In genomic region chr14:89416002-89416995, GRCh38 we compare ENCODE assay signal across 1 cellular context.
TF ChIP-seq lines count a peak whose summit lies in the region.

No MANE protein-coding gene starts in this region.

TF ChIP-seq in K562, 482 proteins besides CTCF, POLR2A, EP300 and RAD21 (continued from another document and continues in another):
- no peak for TF ChIP-seq THRA (IDR thresholded peaks at IDR 0.05)
- no peak for TF ChIP-seq UBTF (IDR thresholded peaks at IDR 0.05; ENCODE audit: borderline replicate concordance in 1 of 2, low read depth in 2 of 2, low read length in 2 of 2)
- TF ChIP-seq ZZZ3 (IDR thresholded peaks at IDR 0.05): no peak
- TF ChIP-seq FOXA1 (IDR thresholded peaks at IDR 0.05; ENCODE audit: borderline replicate concordance): no peak
- no peak for TF ChIP-seq ZNF263 (CRISPR knock-in tag; IDR thresholded peaks at IDR 0.05; ENCODE audit: borderline replicate concordance)
- peak; percentile 94 for TF ChIP-seq RFX1 (IDR thresholded peaks at IDR 0.05)
- no peak for TF ChIP-seq STAG1 (CRISPR knock-in tag; IDR thresholded peaks at IDR 0.05; ENCODE audit: borderline replicate concordance)
- TF ChIP-seq ARNT (IDR thresholded peaks at IDR 0.05): no peak
- no peak for TF ChIP-seq MECOM (CRISPR knock-in tag; IDR thresholded peaks at IDR 0.05)
- no peak for TF ChIP-seq ZNF12 (CRISPR knock-in tag; IDR thresholded peaks at IDR 0.05)
- TF ChIP-seq MBD2 (IDR thresholded peaks at IDR 0.05; ENCODE audit: borderline replicate concordance, low read depth): no peak
- TF ChIP-seq NFYB (IDR thresholded peaks at IDR 0.05; ENCODE audit: extremely low read depth, insufficient read length): peak; percentile 49
- TF ChIP-seq ZNF583 (CRISPR knock-in tag; IDR thresholded peaks at IDR 0.05): no peak
- no peak for TF ChIP-seq TEAD2 (tag; IDR thresholded peaks at IDR 0.05)
- TF ChIP-seq HIVEP1 (CRISPR knock-in tag; IDR thresholded peaks at IDR 0.05): no peak
- no peak for TF ChIP-seq SAP30 (IDR thresholded peaks at IDR 0.05; ENCODE audit: borderline replicate concordance, insufficient read depth, low read depth, low read length, poor library complexity, severe bottlenecking)
- TF ChIP-seq NRF1 (conservative IDR thresholded peaks at IDR 0.05 in 1 of 2, IDR thresholded peaks at IDR 0.05 in 1 of 2): peak; percentile 82 to 85
- no peak for TF ChIP-seq ZNF184 (CRISPR knock-in tag; IDR thresholded peaks at IDR 0.05)
- TF ChIP-seq FOXJ2 (tag; IDR thresholded peaks at IDR 0.05): 0 out of 2 replicates have a peak, but pooled peaks have one; percentile 24
- no peak for TF ChIP-seq MXI1 (IDR thresholded peaks at IDR 0.05; ENCODE audit: low read depth, low read length)
- TF ChIP-seq MIER1 (IDR thresholded peaks at IDR 0.05; ENCODE audit: low read depth): no peak
- no peak for TF ChIP-seq SAFB2 (IDR thresholded peaks at IDR 0.05; ENCODE audit: borderline replicate concordance, low read depth, low read length, severe bottlenecking)
- TF ChIP-seq ZNF76 (CRISPR knock-in tag; IDR thresholded peaks at IDR 0.05; ENCODE audit: borderline replicate concordance): no peak
- no peak for TF ChIP-seq NFRKB (IDR thresholded peaks at IDR 0.05; ENCODE audit: low read depth)
- TF ChIP-seq ZKSCAN3 (CRISPR knock-in tag; IDR thresholded peaks at IDR 0.05): no peak
- no peak for TF ChIP-seq GABPB2 (CRISPR knock-in tag; conservative IDR thresholded peaks at IDR 0.05)
- TF ChIP-seq ZNF253 (CRISPR knock-in tag; conservative IDR thresholded peaks at IDR 0.05): no peak
- TF ChIP-seq E2F3 (CRISPR knock-in tag; IDR thresholded peaks at IDR 0.05): no peak
- TF ChIP-seq TOE1 (IDR thresholded peaks at IDR 0.05; ENCODE audit: borderline replicate concordance): no peak
- no peak for TF ChIP-seq TOE1 (CRISPR knock-in tag; IDR thresholded peaks at IDR 0.05; ENCODE audit: borderline replicate concordance, low read depth)
- 0 out of 4 replicates have a peak, but pooled peaks of 1 of the 2 experiments have one; percentile 49 for TF ChIP-seq CSDE1 (IDR thresholded peaks at IDR 0.05)
- peak; percentile 32; the same call in 1 of the 2 replicates for TF ChIP-seq CHD2 (IDR thresholded peaks at IDR 0.05; ENCODE audit: low read depth, low read length)
- no peak for TF ChIP-seq ZBTB26 (CRISPR knock-in tag; IDR thresholded peaks at IDR 0.05)
- no peak for TF ChIP-seq MAFF (IDR thresholded peaks at IDR 0.05; ENCODE audit: low read length)
- no peak for TF ChIP-seq FIP1L1 (IDR thresholded peaks at IDR 0.05; ENCODE audit: low read depth, low read length, poor library complexity, severe bottlenecking)
- TF ChIP-seq SP2 (IDR thresholded peaks at IDR 0.05; ENCODE audit: extremely low read depth, low read depth, low read length, poor library complexity, severe bottlenecking): peak; percentile 55
- TF ChIP-seq YBX1 (IDR thresholded peaks at IDR 0.05): no peak
- no peak for TF ChIP-seq MYC (IDR thresholded peaks at IDR 0.05; ENCODE audit: low read depth, low read length)
- TF ChIP-seq MYC (CRISPR knock-in tag; IDR thresholded peaks at IDR 0.05; ENCODE audit: borderline replicate concordance, low read depth): no peak
- TF ChIP-seq ZFP91 (CRISPR knock-in tag; IDR thresholded peaks at IDR 0.05): no peak
- no peak for TF ChIP-seq HDAC2 (IDR thresholded peaks at IDR 0.05)
- TF ChIP-seq TAL1 (IDR thresholded peaks at IDR 0.05): no peak
- no peak for TF ChIP-seq EZH2 (IDR thresholded peaks at IDR 0.05; ENCODE audit: borderline replicate concordance, low read depth, low read length)
- TF ChIP-seq ZNF707 (CRISPR knock-in tag; conservative IDR thresholded peaks at IDR 0.05): no peak
- TF ChIP-seq SRF (CRISPR knock-in tag; IDR thresholded peaks at IDR 0.05): no peak
- TF ChIP-seq KAT8 (IDR thresholded peaks at IDR 0.05; ENCODE audit: low read depth): no peak
- no peak for TF ChIP-seq ZNF311 (CRISPR knock-in tag; IDR thresholded peaks at IDR 0.05)
- TF ChIP-seq CEBPB (tag; IDR thresholded peaks at IDR 0.05): no peak
- TF ChIP-seq RFX7 (CRISPR knock-in tag; IDR thresholded peaks at IDR 0.05): no peak
- TF ChIP-seq ZKSCAN1 (IDR thresholded peaks at IDR 0.05; ENCODE audit: low read depth, low read length): no peak
- TF ChIP-seq CBX2 (IDR thresholded peaks at IDR 0.05; ENCODE audit: insufficient read depth, low read length, poor library complexity, severe bottlenecking): no peak
- TF ChIP-seq HES1 (IDR thresholded peaks at IDR 0.05; ENCODE audit: low read depth): no peak
- TF ChIP-seq ZEB2 (IDR thresholded peaks at IDR 0.05): no peak
- 0 out of 4 replicates have a peak, but pooled peaks of 1 of the 2 experiments have one; percentile 19 for TF ChIP-seq MNT (conservative IDR thresholded peaks at IDR 0.05)
- TF ChIP-seq NR1H2 (CRISPR knock-in tag; IDR thresholded peaks at IDR 0.05): no peak
- no peak for TF ChIP-seq SOX6 (IDR thresholded peaks at IDR 0.05)
- no peak for TF ChIP-seq ZC3H11A (IDR thresholded peaks at IDR 0.05; ENCODE audit: low read depth, low read length)
- no peak for TF ChIP-seq ZNF830 (CRISPR knock-in tag; IDR thresholded peaks at IDR 0.05)
- TF ChIP-seq SP1 (CRISPR knock-in tag; IDR thresholded peaks at IDR 0.05): no peak
- TF ChIP-seq PREB (CRISPR knock-in tag; IDR thresholded peaks at IDR 0.05): no peak
- TF ChIP-seq NCOA6 (IDR thresholded peaks at IDR 0.05): no peak
- TF ChIP-seq HMGXB4 (CRISPR knock-in tag; IDR thresholded peaks at IDR 0.05): no peak
- no peak for TF ChIP-seq ASH1L (IDR thresholded peaks at IDR 0.05; ENCODE audit: borderline replicate concordance, low read depth, partially characterized antibody)
- no peak for TF ChIP-seq MYBL2 (IDR thresholded peaks at IDR 0.05; ENCODE audit: low read depth)
- no peak for TF ChIP-seq MYBL2 (CRISPR knock-in tag; IDR thresholded peaks at IDR 0.05; ENCODE audit: borderline replicate concordance)
- TF ChIP-seq MEIS2 (IDR thresholded peaks at IDR 0.05; ENCODE audit: partially characterized antibody): peak; percentile 47
- no peak for TF ChIP-seq ZNF41 (CRISPR knock-in tag; conservative IDR thresholded peaks at IDR 0.05)
- TF ChIP-seq YY1 (IDR thresholded peaks at IDR 0.05; ENCODE audit: borderline replicate concordance in 1 of 3, control insufficient read depth in 1 of 3, extremely low read depth in 1 of 3, insufficient read depth in 3 of 3, insufficient read length in 1 of 3, insufficient replicate concordance in 2 of 3, low read depth in 1 of 3, low read length in 2 of 3): no peak
- TF ChIP-seq STAT5A (IDR thresholded peaks at IDR 0.05; ENCODE audit: borderline replicate concordance, low read length): no peak
- no peak for TF ChIP-seq PHTF2 (CRISPR knock-in tag; IDR thresholded peaks at IDR 0.05)
- TF ChIP-seq SREBF1 (IDR thresholded peaks at IDR 0.05; ENCODE audit: borderline replicate concordance, low read depth, low read length): no peak
- no peak for TF ChIP-seq EGR1 (conservative IDR thresholded peaks at IDR 0.05)
- no peak for TF ChIP-seq MTA3 (IDR thresholded peaks at IDR 0.05; ENCODE audit: borderline replicate concordance)
